ENCODE assay signal across 2 cellular contexts in genomic region chr12:101566318-101566717, GRCh38.
TF ChIP-seq lines count a peak whose summit lies in the region.

No MANE protein-coding gene starts in this region.

TF ChIP-seq in H1, 55 proteins besides CTCF, POLR2A, EP300 and RAD21 (continues in another document):
- peak; percentile 48 for TF ChIP-seq CHD7 (IDR thresholded peaks at IDR 0.05; ENCODE audit: insufficient replicate concordance, low read length)
- TF ChIP-seq TBP (IDR thresholded peaks at IDR 0.05; ENCODE audit: low read depth, low read length): peak; percentile 23; the same call in 1 of the 2 replicates
- TF ChIP-seq SP1 (IDR thresholded peaks at IDR 0.05; ENCODE audit: low read depth, low read length): 0 out of 2 replicates have a peak, but pooled peaks have one; percentile 33
- TF ChIP-seq ATF2 (IDR thresholded peaks at IDR 0.05; ENCODE audit: low read length): peak; percentile 71; the same call in 1 of the 2 replicates
- no peak; a peak in 1 of 4 replicates for TF ChIP-seq HDAC2 (IDR thresholded peaks at IDR 0.05; ENCODE audit: borderline replicate concordance in 1 of 2, low read depth in 2 of 2, low read length in 2 of 2)
- peak; percentile 97 for TF ChIP-seq JUND (IDR thresholded peaks at IDR 0.05; ENCODE audit: low read length)
- TF ChIP-seq CTBP2 (IDR thresholded peaks at IDR 0.05; ENCODE audit: borderline replicate concordance, insufficient read depth, insufficient read length, low read length): no peak
- TF ChIP-seq SUZ12 (IDR thresholded peaks at IDR 0.05; ENCODE audit: low read length): no peak
- TF ChIP-seq ATF3 (IDR thresholded peaks at IDR 0.05; ENCODE audit: insufficient read depth, low read depth, low read length): 0 out of 2 replicates have a peak, but pooled peaks have one; percentile 14
- TF ChIP-seq TEAD4 (IDR thresholded peaks at IDR 0.05; ENCODE audit: low read depth, low read length): peak; percentile 55; the same call in 1 of the 2 replicates
- TF ChIP-seq KDM1A (IDR thresholded peaks at IDR 0.05; ENCODE audit: borderline replicate concordance, low read length): no peak
- 0 out of 2 replicates have a peak, but pooled peaks have one; percentile 22 for TF ChIP-seq CREB1 (IDR thresholded peaks at IDR 0.05)
- TF ChIP-seq JUN (IDR thresholded peaks at IDR 0.05; ENCODE audit: low read depth, low read length): peak; percentile 89

TF ChIP-seq in SK-N-SH treated with all-trans-retinoic acid at 6 μM for 48 hours, 23 proteins besides CTCF, POLR2A, EP300 and RAD21 (continued from another document):
- TF ChIP-seq TSHZ2 (CRISPR knock-in tag; IDR thresholded peaks at IDR 0.05) (no peak), CSDC2 (CRISPR knock-in tag; IDR thresholded peaks at IDR 0.05) (no peak), CREB5 (CRISPR knock-in tag; IDR thresholded peaks at IDR 0.05; ENCODE audit: low read depth) (no peak), TCF4 (CRISPR knock-in tag; IDR thresholded peaks at IDR 0.05; ENCODE audit: borderline replicate concordance) (no peak), SNAI2 (CRISPR knock-in tag; IDR thresholded peaks at IDR 0.05) (no peak), CSRNP3 (CRISPR knock-in tag; IDR thresholded peaks at IDR 0.05) (no peak), ISL1 (CRISPR knock-in tag; IDR thresholded peaks at IDR 0.05) (no peak), ZNF70 (CRISPR knock-in tag; IDR thresholded peaks at IDR 0.05) (no peak), RARB (CRISPR knock-in tag; IDR thresholded peaks at IDR 0.05) (no peak), ZC3H10 (CRISPR knock-in tag; IDR thresholded peaks at IDR 0.05) (no peak), PPARA (CRISPR knock-in tag; IDR thresholded peaks at IDR 0.05; ENCODE audit: borderline replicate concordance) (no peak), ARNTL (CRISPR knock-in tag; IDR thresholded peaks at IDR 0.05; ENCODE audit: borderline replicate concordance, low read depth) (no peak), BACH2 (CRISPR knock-in tag; IDR thresholded peaks at IDR 0.05; ENCODE audit: borderline replicate concordance) (no peak), POU6F1 (CRISPR knock-in tag; IDR thresholded peaks at IDR 0.05; ENCODE audit: borderline replicate concordance, low read depth) (no peak), TOX (CRISPR knock-in tag; IDR thresholded peaks at IDR 0.05; ENCODE audit: borderline replicate concordance) (no peak)
